8 cellular contexts compared by ENCODE assay signal in the genomic region with DNA sequence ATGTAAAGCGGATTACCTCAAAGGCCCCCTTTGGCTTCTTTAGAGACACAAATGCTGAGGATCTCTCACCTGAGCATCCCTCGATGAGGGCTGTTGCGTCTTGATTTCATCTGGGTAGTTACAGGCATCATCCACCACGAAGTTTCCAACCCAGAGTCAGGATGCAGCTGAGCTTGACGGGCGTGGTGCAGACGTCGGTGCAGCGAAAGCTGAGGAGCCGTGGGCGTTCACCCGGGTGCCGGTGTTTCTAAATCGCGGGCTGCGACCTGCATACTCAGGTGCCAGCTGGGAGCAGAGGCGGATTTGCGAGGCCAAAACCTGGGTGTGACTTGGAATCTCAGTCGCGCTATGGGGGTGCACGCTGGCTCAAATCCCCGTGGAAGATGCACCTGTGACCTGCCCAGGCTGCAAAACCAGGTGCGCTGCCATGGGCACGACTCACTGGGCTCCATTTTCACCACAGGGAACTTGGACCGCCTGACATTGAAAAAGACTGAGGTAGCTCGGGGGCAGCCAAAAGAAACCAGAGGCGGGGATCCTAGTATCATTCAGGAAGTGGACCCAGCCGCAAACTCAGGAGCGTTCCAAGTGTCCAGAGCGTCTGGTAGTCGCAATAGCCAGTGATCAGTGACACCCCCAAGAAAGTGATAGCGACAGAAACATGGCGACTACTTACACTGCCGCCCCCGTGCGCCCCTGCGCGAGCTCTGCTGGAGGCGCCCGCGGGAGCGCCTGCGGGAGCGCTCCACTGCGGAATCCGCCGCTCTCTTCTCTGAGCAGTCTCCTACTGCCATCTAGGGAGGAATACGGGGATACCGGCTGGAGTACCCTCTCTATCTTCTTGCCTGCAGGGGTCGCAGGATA. TPM values are rescaled to one million over a fixed set of nuclear protein-coding genes. Genes with fewer than 3 reads are reported as not detected.
DNase-seq lines count a peak whose midpoint lies in the region; ATAC-seq and TF ChIP-seq lines count a peak whose summit lies in the region.

No MANE protein-coding gene starts in this region.

- TF ChIP-seq CTCF in glutamatergic neuron (IDR thresholded peaks at IDR 0.05; ENCODE audit: partially characterized antibody, unreplicated experiment): peak; percentile 73
- no peak for TF ChIP-seq CTCF in ovary (IDR thresholded peaks at IDR 0.05)

- intact Hi-C loops in ovary (cut with DNase I): loop anchor here in 1 of 4 donors (5.0 kb wide), 1 partner anchor 190 kb away; no protein-coding TSS in a partner anchor

- H3K9me3 ChIP-seq in HUES48 (ENCODE audit: control insufficient read depth, insufficient read depth, low read length): no peaks in the 10 kb centered on the region
- H3K9me3 ChIP-seq in ovary: peaks cover 0 to 5% of the 10 kb centered on the region in 2 donors

- no peak for TF ChIP-seq EP300 in ovary (IDR thresholded peaks at IDR 0.05)

- WGBS in ovary, 3 donors: 1 to 2% (median 1%) methylated on average over 42 to 50 of the region's 50 CpGs

- peak overlapping the region; percentile 54 for H3K4me3 Mint-ChIP-seq in activated naive CD4-positive, alpha-beta T cell treated with anti-CD3 and anti-CD28 coated beads, Interleukin-2, amount 50 U/mL, for 24 hours
- H3K4me3 Mint-ChIP-seq in glutamatergic neuron (ENCODE audit: unreplicated experiment): peak overlapping the region; percentile 90

- peak overlapping the region; percentile 87 for H3K4me3 ChIP-seq in HUES48 (ENCODE audit: low read depth, low read length)
- peak overlapping the region; percentile 8 for H3K4me3 ChIP-seq in ovary

- peaks cover 9% of the 10 kb centered on the region for H3K4me1 Mint-ChIP-seq in activated naive CD4-positive, alpha-beta T cell treated with anti-CD3 and anti-CD28 coated beads, Interleukin-2, amount 50 U/mL, for 24 hours
- H3K4me1 Mint-ChIP-seq in glutamatergic neuron (ENCODE audit: low read depth, unreplicated experiment): no peaks in the 10 kb centered on the region

- in situ Hi-C loops in Caki2 (cut with HindIII; ENCODE audit: low pct_unique_long_range_greater_than_20kb, low sequenced_read_pairs): no loop called here

- no peak for TF ChIP-seq POLR2A in ovary (IDR thresholded peaks at IDR 0.05)

- peak overlapping the region; percentile 62; the same call in 1 of the 2 replicates for H3K9ac ChIP-seq in HUES48 (ENCODE audit: low read depth, low read length)

- H3K27me3 ChIP-seq in HUES48 (ENCODE audit: control insufficient read depth, insufficient read depth, low read length) (peaks cover 37% of the 10 kb centered on the region), ovary (peaks cover 3% of the 10 kb centered on the region)

- no peaks in the 10 kb centered on the region for H3K4me1 ChIP-seq in HUES48 (ENCODE audit: control insufficient read depth, insufficient read depth, low read length)
- peaks cover 3% of the 10 kb centered on the region for H3K4me1 ChIP-seq in ovary (ENCODE audit: insufficient read depth)

- no peak overlapping the region for H3K27ac Mint-ChIP-seq in activated naive CD4-positive, alpha-beta T cell treated with anti-CD3 and anti-CD28 coated beads, Interleukin-2, amount 50 U/mL, for 24 hours
- H3K27ac Mint-ChIP-seq in glutamatergic neuron (ENCODE audit: unreplicated experiment): no peak overlapping the region

- peaks cover 83% of the 10 kb centered on the region for H3K27me3 Mint-ChIP-seq in activated naive CD4-positive, alpha-beta T cell treated with anti-CD3 and anti-CD28 coated beads, Interleukin-2, amount 50 U/mL, for 24 hours
- peaks cover 3% of the 10 kb centered on the region for H3K27me3 Mint-ChIP-seq in glutamatergic neuron (ENCODE audit: unreplicated experiment)

- H3K27ac ChIP-seq in HUES48 (ENCODE audit: low read depth, low read length) (no peak overlapping the region), ovary (no peak overlapping the region)

- no peaks in the 10 kb centered on the region for H3K36me3 Mint-ChIP-seq in activated naive CD4-positive, alpha-beta T cell treated with anti-CD3 and anti-CD28 coated beads, Interleukin-2, amount 50 U/mL, for 24 hours
- no peaks in the 10 kb centered on the region for H3K36me3 Mint-ChIP-seq in glutamatergic neuron (ENCODE audit: unreplicated experiment)

- DNase-seq in Caki2 (ENCODE audit: low read depth): peak; percentile 85
- DNase-seq in NCI-H82 (lab: John Stamatoyannopoulos, UW): peak; percentile 94
- peak; percentile 78 for DNase-seq in glutamatergic neuron
- peak in 2 of 5 donors; percentile 23 to 40 for DNase-seq in ovary

- no peak for ATAC-seq in HG03457 (IDR thresholded peaks at IDR 0.05; ENCODE audit: unreplicated experiment)
- ATAC-seq in HG03108 (IDR thresholded peaks at IDR 0.05; ENCODE audit: unreplicated experiment): no peak

- peaks cover 5% of the 10 kb centered on the region for H3K9me3 Mint-ChIP-seq in activated naive CD4-positive, alpha-beta T cell treated with anti-CD3 and anti-CD28 coated beads, Interleukin-2, amount 50 U/mL, for 24 hours
- H3K9me3 Mint-ChIP-seq in glutamatergic neuron (ENCODE audit: unreplicated experiment): peaks cover 4% of the 10 kb centered on the region

- H3K36me3 ChIP-seq in HUES48 (ENCODE audit: control insufficient read depth, insufficient read depth, low read length): no peaks in the 10 kb centered on the region
- no peaks in the 10 kb centered on the region for H3K36me3 ChIP-seq in ovary

RNA-seq across cellular contexts. Expression of a gene that starts 36.4 kb away (rescaled TPM):
- total RNA-seq in Caki2 (2014; rRNA removed; shearing (Covaris generic); ENCODE audit: low replicate concordance): not detected in 2 replicates
- total RNA-seq in glutamatergic neuron (ENCODE audit: unreplicated experiment) (0.20 TPM), ovary (not detected)
- polyA plus RNA-seq in ovary: not detected

RNA-seq across cellular contexts. Expression of a gene that starts 47.3 kb away (rescaled TPM):
- not detected in 2 replicates for total RNA-seq in Caki2 (2014; rRNA removed; shearing (Covaris generic); ENCODE audit: low replicate concordance)
- total RNA-seq in glutamatergic neuron (ENCODE audit: unreplicated experiment) (not detected), ovary (not detected)
- polyA plus RNA-seq in ovary: not detected

RNA-seq across cellular contexts. Expression of a gene that starts 54.3 kb away (rescaled TPM):
- total RNA-seq in Caki2 (2014; rRNA removed; shearing (Covaris generic); ENCODE audit: low replicate concordance): not detected in 2 replicates
- total RNA-seq in glutamatergic neuron (ENCODE audit: unreplicated experiment) (not detected), ovary (not detected)
- polyA plus RNA-seq in ovary: not detected
